19 cellular contexts compared by ENCODE assay signal in the genomic region with DNA sequence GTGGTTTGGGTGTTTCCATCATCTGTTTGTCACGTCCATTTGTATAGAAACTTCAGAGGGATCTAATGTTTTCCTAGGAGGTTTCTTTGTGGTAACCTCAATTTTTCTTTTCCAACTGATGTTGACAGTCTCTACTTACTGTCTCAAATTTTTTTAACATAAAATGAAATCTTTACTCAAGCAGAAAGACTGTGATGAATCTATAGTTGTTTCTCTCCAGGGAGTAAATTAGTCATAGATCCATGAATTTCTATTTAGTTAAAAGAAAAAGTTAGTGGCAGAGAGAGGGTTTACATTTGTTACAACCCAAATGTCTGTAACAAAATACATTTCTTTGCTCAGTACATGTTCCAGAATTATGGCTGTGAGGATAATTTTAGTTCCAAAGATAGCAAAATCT.
"Had no signal": no experiment of that assay in that cellular context is flagged by ENCODE, and none has a peak within 500 bp of the region (broad histone marks: within the 10 kb centered on the region; RNA-seq: fewer than 3 reads in every experiment).

No MANE protein-coding gene starts in this region.

- H3K27ac ChIP-seq: breast epithelium, psoas muscle had no signal

- H3K36me3 ChIP-seq: breast epithelium had no signal

- H3K4me3 ChIP-seq: breast epithelium, psoas muscle, skin epidermis had no signal

- H3K4me1 ChIP-seq: breast epithelium, psoas muscle had no signal

- H3K36me3 Mint-ChIP-seq: natural killer cell treated with Interleukin-12 subunit alpha and Interleukin-12 subunit beta and Interleukin-15 and Interleukin-18, amount 100 ng/mL, for 72 hours; stimulated activated effector memory CD8-positive, alpha-beta T cell treated with anti-CD3 and anti-CD28 coated beads, Interleukin-12 subunit alpha, Interleukin-12 subunit beta, amount 100 ng/mL, for 72 hours had no signal

- ATAC-seq: left colon; natural killer cell treated with Interleukin-12 subunit alpha and Interleukin-12 subunit beta and Interleukin-15 and Interleukin-18, amount 100 ng/mL, for 72 hours; psoas muscle; stimulated activated effector memory CD8-positive, alpha-beta T cell treated with anti-CD3 and anti-CD28 coated beads, Interleukin-12 subunit alpha, Interleukin-12 subunit beta, amount 100 ng/mL, for 72 hours had no signal

- H3K9me3 Mint-ChIP-seq: natural killer cell treated with Interleukin-12 subunit alpha and Interleukin-12 subunit beta and Interleukin-15 and Interleukin-18, amount 100 ng/mL, for 72 hours; stimulated activated effector memory CD8-positive, alpha-beta T cell treated with anti-CD3 and anti-CD28 coated beads, Interleukin-12 subunit alpha, Interleukin-12 subunit beta, amount 100 ng/mL, for 72 hours had no signal

- H3K27me3 Mint-ChIP-seq: activated naive CD8-positive, alpha-beta T cell; natural killer cell treated with Interleukin-12 subunit alpha and Interleukin-12 subunit beta and Interleukin-15 and Interleukin-18, amount 100 ng/mL, for 72 hours had no signal

- H3K9me3 ChIP-seq: breast epithelium, psoas muscle had no signal

- DNase-seq: activated CD4-positive, alpha-beta T cell treated with anti-CD3 and anti-CD28 coated beads, Interleukin-2, amount 50 U/mL, for 1 hour; activated CD4-positive, CD25-positive, alpha-beta regulatory T cell; activated gamma-delta T cell; activated T-cell treated with anti-CD3 and anti-CD28 coated beads, Interleukin-2, amount 50 U/mL, for 1 hour; amygdala; endodermal cell; foreskin melanocyte; head of caudate nucleus; left colon; mammary epithelial cell; occipital lobe; T-helper 2 cell; trophoblast cell had no signal

- H3K27me3 ChIP-seq: breast epithelium had no signal

- H3K4me3 Mint-ChIP-seq: activated naive CD8-positive, alpha-beta T cell; endodermal cell; natural killer cell treated with Interleukin-12 subunit alpha and Interleukin-12 subunit beta and Interleukin-15 and Interleukin-18, amount 100 ng/mL, for 72 hours; stimulated activated effector memory CD8-positive, alpha-beta T cell treated with anti-CD3 and anti-CD28 coated beads, Interleukin-12 subunit alpha, Interleukin-12 subunit beta, amount 100 ng/mL, for 72 hours had no signal

- H3K27ac Mint-ChIP-seq: activated naive CD8-positive, alpha-beta T cell; endodermal cell; natural killer cell treated with Interleukin-12 subunit alpha and Interleukin-12 subunit beta and Interleukin-15 and Interleukin-18, amount 100 ng/mL, for 72 hours; stimulated activated effector memory CD8-positive, alpha-beta T cell treated with anti-CD3 and anti-CD28 coated beads, Interleukin-12 subunit alpha, Interleukin-12 subunit beta, amount 100 ng/mL, for 72 hours had no signal
